ENCODE assay signal across 30 cellular contexts in genomic region chr5:5456858-5457257, GRCh38.
"Had no signal": no experiment of that assay in that cellular context is flagged by ENCODE, and none has a peak within 500 bp of the region (broad histone marks: within the 10 kb centered on the region; RNA-seq: fewer than 3 reads in every experiment).

No MANE protein-coding gene starts in this region.

- H3K27me3 Mint-ChIP-seq: activated CD4-positive, alpha-beta memory T cell treated with anti-CD3 and anti-CD28 coated beads for 36 hours; activated CD4-positive, alpha-beta T cell treated with anti-CD3 and anti-CD28 coated beads for 36 hours; activated CD4-positive, alpha-beta T cell treated with anti-CD3 and anti-CD28 coated beads, Interleukin-2, amount 10 ng/mL, durations not matched to agents 24 days and 14 days; activated CD8-positive, alpha-beta memory T cell treated with anti-CD3 and anti-CD28 coated beads, Interleukin-2, amount 10 ng/mL, durations not matched to agents 7 days and 5 days; activated naive CD8-positive, alpha-beta T cell; activated T-helper 17 cell treated with anti-CD3 and anti-CD28 coated beads, Interleukin-2, amount 50 U/mL, for 72 hours; brain; effector memory CD8-positive, alpha-beta T cell had no signal

- H3K27me3 ChIP-seq: esophagus squamous epithelium, heart left ventricle, hepatocyte had no signal

- ATAC-seq: activated CD4-positive, alpha-beta T cell treated with anti-CD3 and anti-CD28 coated beads for 36 hours; activated CD8-positive, alpha-beta memory T cell treated with anti-CD3 and anti-CD28 coated beads, Interleukin-2, amount 10 ng/mL, durations not matched to agents 7 days and 5 days; activated CD8-positive, alpha-beta T cell treated with anti-CD3 and anti-CD28 coated beads, Interleukin-2, amount 10 ng/mL, durations not matched to agents 7 days and 5 days; activated T-helper 17 cell treated with anti-CD3 and anti-CD28 coated beads, Interleukin-2, amount 50 U/mL, for 72 hours; effector memory CD8-positive, alpha-beta T cell; heart left ventricle had no signal

- H3K9me3 Mint-ChIP-seq: activated CD4-positive, alpha-beta memory T cell treated with anti-CD3 and anti-CD28 coated beads for 36 hours; activated CD4-positive, alpha-beta T cell treated with anti-CD3 and anti-CD28 coated beads, Interleukin-2, amount 10 ng/mL, durations not matched to agents 24 days and 14 days; activated T-helper 17 cell treated with anti-CD3 and anti-CD28 coated beads, Interleukin-2, amount 50 U/mL, for 72 hours; brain; effector memory CD8-positive, alpha-beta T cell had no signal

- DNase-seq: activated CD4-positive, alpha-beta memory T cell treated with anti-CD3 and anti-CD28 coated beads for 36 hours; activated CD4-positive, alpha-beta T cell treated with anti-CD3 and anti-CD28 coated beads for 36 hours; activated CD4-positive, alpha-beta T cell treated with anti-CD3 and anti-CD28 coated beads, Interleukin-2, amount 10 ng/mL, durations not matched to agents 24 days and 14 days; activated CD4-positive, CD25-positive, alpha-beta regulatory T cell; activated CD4-positive, CD25-positive, alpha-beta regulatory T cell treated with anti-CD3 and anti-CD28 coated beads, Interleukin-2, amount 50 U/mL, for 72 hours; activated CD8-positive, alpha-beta memory T cell treated with anti-CD3 and anti-CD28 coated beads, Interleukin-2, amount 10 ng/mL, durations not matched to agents 7 days and 5 days; activated CD8-positive, alpha-beta memory T cell treated with anti-CD3 and anti-CD28 coated beads, Interleukin-2, amount 50 U/mL, for 4 hours; activated CD8-positive, alpha-beta T cell treated with anti-CD3 and anti-CD28 coated beads, Interleukin-2, amount 10 ng/mL, durations not matched to agents 7 days and 5 days; activated effector memory CD4-positive, alpha-beta T cell treated with Interleukin-2 at 50 U/mL for 16 hours; activated gamma-delta T cell treated with Interleukin-2 at 50 U/mL for 16 hours; activated naive CD4-positive, alpha-beta T cell treated with anti-CD3 and anti-CD28 coated beads, Interleukin-2, amount 50 U/mL, for 16 hours; activated naive CD4-positive, alpha-beta T cell treated with Interleukin-2 at 50 U/mL for 16 hours; activated T-cell treated with anti-CD3 and anti-CD28 coated beads, Interleukin-2, amount 50 U/mL, for 1 hour; amniotic stem cell; anterior cingulate cortex; caudate nucleus; cortex of kidney; dermis blood vessel endothelial cell; effector CD4-positive, alpha-beta T cell; effector memory CD8-positive, alpha-beta T cell; esophagus squamous epithelium; heart left ventricle; T-helper 2 cell had no signal

- H3K27ac Mint-ChIP-seq: activated CD4-positive, alpha-beta memory T cell treated with anti-CD3 and anti-CD28 coated beads for 36 hours; activated CD4-positive, alpha-beta T cell treated with anti-CD3 and anti-CD28 coated beads for 36 hours; activated CD4-positive, alpha-beta T cell treated with anti-CD3 and anti-CD28 coated beads, Interleukin-2, amount 10 ng/mL, durations not matched to agents 24 days and 14 days; activated CD8-positive, alpha-beta memory T cell treated with anti-CD3 and anti-CD28 coated beads, Interleukin-2, amount 10 ng/mL, durations not matched to agents 7 days and 5 days; activated CD8-positive, alpha-beta T cell treated with anti-CD3 and anti-CD28 coated beads, Interleukin-2, amount 10 ng/mL, durations not matched to agents 7 days and 5 days; activated naive CD8-positive, alpha-beta T cell; activated T-helper 17 cell treated with anti-CD3 and anti-CD28 coated beads, Interleukin-2, amount 50 U/mL, for 72 hours had no signal

- H3K4me1 Mint-ChIP-seq: activated CD4-positive, alpha-beta T cell treated with anti-CD3 and anti-CD28 coated beads for 36 hours; activated CD4-positive, alpha-beta T cell treated with anti-CD3 and anti-CD28 coated beads, Interleukin-2, amount 10 ng/mL, durations not matched to agents 24 days and 14 days; activated CD8-positive, alpha-beta memory T cell treated with anti-CD3 and anti-CD28 coated beads, Interleukin-2, amount 10 ng/mL, durations not matched to agents 7 days and 5 days; brain had no signal

- H3K27ac ChIP-seq: epithelial cell of prostate, esophagus squamous epithelium, heart left ventricle, hepatocyte had no signal

- H3K4me3 ChIP-seq: esophagus squamous epithelium, heart left ventricle, hepatocyte had no signal

- FAIRE-seq: colon, frontal cortex had no signal

- H3K4me3 Mint-ChIP-seq: activated CD4-positive, alpha-beta memory T cell treated with anti-CD3 and anti-CD28 coated beads for 36 hours; activated CD4-positive, alpha-beta T cell treated with anti-CD3 and anti-CD28 coated beads for 36 hours; activated CD4-positive, alpha-beta T cell treated with anti-CD3 and anti-CD28 coated beads, Interleukin-2, amount 10 ng/mL, durations not matched to agents 24 days and 14 days; activated CD8-positive, alpha-beta memory T cell treated with anti-CD3 and anti-CD28 coated beads, Interleukin-2, amount 10 ng/mL, durations not matched to agents 7 days and 5 days; activated CD8-positive, alpha-beta T cell treated with anti-CD3 and anti-CD28 coated beads, Interleukin-2, amount 10 ng/mL, durations not matched to agents 7 days and 5 days; activated naive CD8-positive, alpha-beta T cell; activated T-helper 17 cell treated with anti-CD3 and anti-CD28 coated beads, Interleukin-2, amount 50 U/mL, for 72 hours; brain; effector memory CD8-positive, alpha-beta T cell had no signal

- H3K4me1 ChIP-seq: esophagus squamous epithelium had no signal

- H3K9me3 ChIP-seq: esophagus squamous epithelium, heart left ventricle had no signal
